In the genomic region with DNA sequence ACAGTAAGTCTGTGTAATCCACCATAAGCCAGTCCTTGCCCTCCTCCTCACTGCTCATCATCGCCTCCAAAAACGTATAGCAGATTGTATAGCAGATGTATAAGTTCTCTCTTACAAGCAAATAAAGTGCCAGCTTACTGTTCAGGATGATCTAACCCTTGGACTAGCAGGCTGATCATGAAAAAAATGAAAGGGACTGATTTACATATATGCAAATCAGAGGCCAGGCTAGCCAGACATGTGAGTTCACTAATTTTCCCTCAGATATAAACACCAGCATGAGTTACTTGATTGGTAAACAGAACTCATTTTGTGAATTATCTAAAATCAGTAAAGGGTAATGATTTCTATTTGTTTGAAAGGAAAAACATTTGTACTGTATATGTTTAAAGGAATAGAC, we compare ENCODE assay signal across 2 cellular contexts.
TF ChIP-seq lines count a peak whose summit lies in the region.

No MANE protein-coding gene starts in this region.

TF ChIP-seq in GM23338, 12 proteins besides CTCF, POLR2A, EP300 and RAD21 (continued from another document):
- TF ChIP-seq, protein P1, sequence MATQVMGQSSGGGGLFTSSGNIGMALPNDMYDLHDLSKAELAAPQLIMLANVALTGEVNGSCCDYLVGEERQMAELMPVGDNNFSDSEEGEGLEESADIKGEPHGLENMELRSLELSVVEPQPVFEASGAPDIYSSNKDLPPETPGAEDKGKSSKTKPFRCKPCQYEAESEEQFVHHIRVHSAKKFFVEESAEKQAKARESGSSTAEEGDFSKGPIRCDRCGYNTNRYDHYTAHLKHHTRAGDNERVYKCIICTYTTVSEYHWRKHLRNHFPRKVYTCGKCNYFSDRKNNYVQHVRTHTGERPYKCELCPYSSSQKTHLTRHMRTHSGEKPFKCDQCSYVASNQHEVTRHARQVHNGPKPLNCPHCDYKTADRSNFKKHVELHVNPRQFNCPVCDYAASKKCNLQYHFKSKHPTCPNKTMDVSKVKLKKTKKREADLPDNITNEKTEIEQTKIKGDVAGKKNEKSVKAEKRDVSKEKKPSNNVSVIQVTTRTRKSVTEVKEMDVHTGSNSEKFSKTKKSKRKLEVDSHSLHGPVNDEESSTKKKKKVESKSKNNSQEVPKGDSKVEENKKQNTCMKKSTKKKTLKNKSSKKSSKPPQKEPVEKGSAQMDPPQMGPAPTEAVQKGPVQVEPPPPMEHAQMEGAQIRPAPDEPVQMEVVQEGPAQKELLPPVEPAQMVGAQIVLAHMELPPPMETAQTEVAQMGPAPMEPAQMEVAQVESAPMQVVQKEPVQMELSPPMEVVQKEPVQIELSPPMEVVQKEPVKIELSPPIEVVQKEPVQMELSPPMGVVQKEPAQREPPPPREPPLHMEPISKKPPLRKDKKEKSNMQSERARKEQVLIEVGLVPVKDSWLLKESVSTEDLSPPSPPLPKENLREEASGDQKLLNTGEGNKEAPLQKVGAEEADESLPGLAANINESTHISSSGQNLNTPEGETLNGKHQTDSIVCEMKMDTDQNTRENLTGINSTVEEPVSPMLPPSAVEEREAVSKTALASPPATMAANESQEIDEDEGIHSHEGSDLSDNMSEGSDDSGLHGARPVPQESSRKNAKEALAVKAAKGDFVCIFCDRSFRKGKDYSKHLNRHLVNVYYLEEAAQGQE (IDR thresholded peaks at IDR 0.05; ENCODE audit: unreplicated experiment), result no peak
- TF ChIP-seq JUNB (IDR thresholded peaks at IDR 0.05; ENCODE audit: unreplicated experiment) (no peak), EZH2phosphoT487 (IDR thresholded peaks at IDR 0.05; ENCODE audit: unreplicated experiment) (no peak), NANOG (IDR thresholded peaks at IDR 0.05; ENCODE audit: borderline replicate concordance) (no peak)
- TF ChIP-seq, protein P2, sequence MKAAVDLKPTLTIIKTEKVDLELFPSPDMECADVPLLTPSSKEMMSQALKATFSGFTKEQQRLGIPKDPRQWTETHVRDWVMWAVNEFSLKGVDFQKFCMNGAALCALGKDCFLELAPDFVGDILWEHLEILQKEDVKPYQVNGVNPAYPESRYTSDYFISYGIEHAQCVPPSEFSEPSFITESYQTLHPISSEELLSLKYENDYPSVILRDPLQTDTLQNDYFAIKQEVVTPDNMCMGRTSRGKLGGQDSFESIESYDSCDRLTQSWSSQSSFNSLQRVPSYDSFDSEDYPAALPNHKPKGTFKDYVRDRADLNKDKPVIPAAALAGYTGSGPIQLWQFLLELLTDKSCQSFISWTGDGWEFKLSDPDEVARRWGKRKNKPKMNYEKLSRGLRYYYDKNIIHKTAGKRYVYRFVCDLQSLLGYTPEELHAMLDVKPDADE (IDR thresholded peaks at IDR 0.05), result no peak

TF ChIP-seq in K562, 482 proteins besides CTCF, POLR2A, EP300 and RAD21 (continued from another document):
- TF ChIP-seq, protein P3, sequence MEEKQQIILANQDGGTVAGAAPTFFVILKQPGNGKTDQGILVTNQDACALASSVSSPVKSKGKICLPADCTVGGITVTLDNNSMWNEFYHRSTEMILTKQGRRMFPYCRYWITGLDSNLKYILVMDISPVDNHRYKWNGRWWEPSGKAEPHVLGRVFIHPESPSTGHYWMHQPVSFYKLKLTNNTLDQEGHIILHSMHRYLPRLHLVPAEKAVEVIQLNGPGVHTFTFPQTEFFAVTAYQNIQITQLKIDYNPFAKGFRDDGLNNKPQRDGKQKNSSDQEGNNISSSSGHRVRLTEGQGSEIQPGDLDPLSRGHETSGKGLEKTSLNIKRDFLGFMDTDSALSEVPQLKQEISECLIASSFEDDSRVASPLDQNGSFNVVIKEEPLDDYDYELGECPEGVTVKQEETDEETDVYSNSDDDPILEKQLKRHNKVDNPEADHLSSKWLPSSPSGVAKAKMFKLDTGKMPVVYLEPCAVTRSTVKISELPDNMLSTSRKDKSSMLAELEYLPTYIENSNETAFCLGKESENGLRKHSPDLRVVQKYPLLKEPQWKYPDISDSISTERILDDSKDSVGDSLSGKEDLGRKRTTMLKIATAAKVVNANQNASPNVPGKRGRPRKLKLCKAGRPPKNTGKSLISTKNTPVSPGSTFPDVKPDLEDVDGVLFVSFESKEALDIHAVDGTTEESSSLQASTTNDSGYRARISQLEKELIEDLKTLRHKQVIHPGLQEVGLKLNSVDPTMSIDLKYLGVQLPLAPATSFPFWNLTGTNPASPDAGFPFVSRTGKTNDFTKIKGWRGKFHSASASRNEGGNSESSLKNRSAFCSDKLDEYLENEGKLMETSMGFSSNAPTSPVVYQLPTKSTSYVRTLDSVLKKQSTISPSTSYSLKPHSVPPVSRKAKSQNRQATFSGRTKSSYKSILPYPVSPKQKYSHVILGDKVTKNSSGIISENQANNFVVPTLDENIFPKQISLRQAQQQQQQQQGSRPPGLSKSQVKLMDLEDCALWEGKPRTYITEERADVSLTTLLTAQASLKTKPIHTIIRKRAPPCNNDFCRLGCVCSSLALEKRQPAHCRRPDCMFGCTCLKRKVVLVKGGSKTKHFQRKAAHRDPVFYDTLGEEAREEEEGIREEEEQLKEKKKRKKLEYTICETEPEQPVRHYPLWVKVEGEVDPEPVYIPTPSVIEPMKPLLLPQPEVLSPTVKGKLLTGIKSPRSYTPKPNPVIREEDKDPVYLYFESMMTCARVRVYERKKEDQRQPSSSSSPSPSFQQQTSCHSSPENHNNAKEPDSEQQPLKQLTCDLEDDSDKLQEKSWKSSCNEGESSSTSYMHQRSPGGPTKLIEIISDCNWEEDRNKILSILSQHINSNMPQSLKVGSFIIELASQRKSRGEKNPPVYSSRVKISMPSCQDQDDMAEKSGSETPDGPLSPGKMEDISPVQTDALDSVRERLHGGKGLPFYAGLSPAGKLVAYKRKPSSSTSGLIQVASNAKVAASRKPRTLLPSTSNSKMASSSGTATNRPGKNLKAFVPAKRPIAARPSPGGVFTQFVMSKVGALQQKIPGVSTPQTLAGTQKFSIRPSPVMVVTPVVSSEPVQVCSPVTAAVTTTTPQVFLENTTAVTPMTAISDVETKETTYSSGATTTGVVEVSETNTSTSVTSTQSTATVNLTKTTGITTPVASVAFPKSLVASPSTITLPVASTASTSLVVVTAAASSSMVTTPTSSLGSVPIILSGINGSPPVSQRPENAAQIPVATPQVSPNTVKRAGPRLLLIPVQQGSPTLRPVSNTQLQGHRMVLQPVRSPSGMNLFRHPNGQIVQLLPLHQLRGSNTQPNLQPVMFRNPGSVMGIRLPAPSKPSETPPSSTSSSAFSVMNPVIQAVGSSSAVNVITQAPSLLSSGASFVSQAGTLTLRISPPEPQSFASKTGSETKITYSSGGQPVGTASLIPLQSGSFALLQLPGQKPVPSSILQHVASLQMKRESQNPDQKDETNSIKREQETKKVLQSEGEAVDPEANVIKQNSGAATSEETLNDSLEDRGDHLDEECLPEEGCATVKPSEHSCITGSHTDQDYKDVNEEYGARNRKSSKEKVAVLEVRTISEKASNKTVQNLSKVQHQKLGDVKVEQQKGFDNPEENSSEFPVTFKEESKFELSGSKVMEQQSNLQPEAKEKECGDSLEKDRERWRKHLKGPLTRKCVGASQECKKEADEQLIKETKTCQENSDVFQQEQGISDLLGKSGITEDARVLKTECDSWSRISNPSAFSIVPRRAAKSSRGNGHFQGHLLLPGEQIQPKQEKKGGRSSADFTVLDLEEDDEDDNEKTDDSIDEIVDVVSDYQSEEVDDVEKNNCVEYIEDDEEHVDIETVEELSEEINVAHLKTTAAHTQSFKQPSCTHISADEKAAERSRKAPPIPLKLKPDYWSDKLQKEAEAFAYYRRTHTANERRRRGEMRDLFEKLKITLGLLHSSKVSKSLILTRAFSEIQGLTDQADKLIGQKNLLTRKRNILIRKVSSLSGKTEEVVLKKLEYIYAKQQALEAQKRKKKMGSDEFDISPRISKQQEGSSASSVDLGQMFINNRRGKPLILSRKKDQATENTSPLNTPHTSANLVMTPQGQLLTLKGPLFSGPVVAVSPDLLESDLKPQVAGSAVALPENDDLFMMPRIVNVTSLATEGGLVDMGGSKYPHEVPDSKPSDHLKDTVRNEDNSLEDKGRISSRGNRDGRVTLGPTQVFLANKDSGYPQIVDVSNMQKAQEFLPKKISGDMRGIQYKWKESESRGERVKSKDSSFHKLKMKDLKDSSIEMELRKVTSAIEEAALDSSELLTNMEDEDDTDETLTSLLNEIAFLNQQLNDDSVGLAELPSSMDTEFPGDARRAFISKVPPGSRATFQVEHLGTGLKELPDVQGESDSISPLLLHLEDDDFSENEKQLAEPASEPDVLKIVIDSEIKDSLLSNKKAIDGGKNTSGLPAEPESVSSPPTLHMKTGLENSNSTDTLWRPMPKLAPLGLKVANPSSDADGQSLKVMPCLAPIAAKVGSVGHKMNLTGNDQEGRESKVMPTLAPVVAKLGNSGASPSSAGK (IDR thresholded peaks at IDR 0.05), result no peak
- no peak for TF ChIP-seq OTX1 (CRISPR knock-in tag; IDR thresholded peaks at IDR 0.05)
- no peak for TF ChIP-seq POLR2B (IDR thresholded peaks at IDR 0.05; ENCODE audit: low read depth, partially characterized antibody)
- no peak for TF ChIP-seq FUS (optimal IDR thresholded peaks at IDR 0.05; ENCODE audit: low read depth, low read length)
- TF ChIP-seq U2AF1 (optimal IDR thresholded peaks at IDR 0.05; ENCODE audit: low read depth, low read length), result no peak
- TF ChIP-seq NFXL1 (CRISPR knock-in tag; IDR thresholded peaks at IDR 0.05), result no peak
- TF ChIP-seq ZNF253 (CRISPR knock-in tag; conservative IDR thresholded peaks at IDR 0.05), result no peak
